Comparison of ENCODE assay signal across 19 cellular contexts in genomic region chr7:117698018-117698417, GRCh38.
DNase-seq lines count a peak whose midpoint lies in the region; ATAC-seq and TF ChIP-seq lines count a peak whose summit lies in the region.
"Had no signal": no experiment of that assay in that cellular context is flagged by ENCODE, and none has a peak within 500 bp of the region (broad histone marks: within the 10 kb centered on the region; RNA-seq: fewer than 3 reads in every experiment).

No MANE protein-coding gene starts in this region.

- H3K4me3 ChIP-seq in NB4 (ENCODE audit: low read depth, low read length) (no peak overlapping the region), lung (no peak overlapping the region), WERI-Rb-1 (ENCODE audit: low read depth, low read length) (no peak overlapping the region)
- H3K4me3 ChIP-seq: GM23248 had no signal

- H3K4me1 ChIP-seq in lung (ENCODE audit: control insufficient read depth in 2 of 2, insufficient read depth in 2 of 2, low read length in 2 of 2): no peaks in the 10 kb centered on the region
- H3K4me1 ChIP-seq: BE2C had no signal

- H3K9me3 ChIP-seq in lung (ENCODE audit: control insufficient read depth in 2 of 2, insufficient read depth in 1 of 2, low read length in 1 of 2) (no peaks in the 10 kb centered on the region), WERI-Rb-1 (ENCODE audit: severe bottlenecking) (no peaks in the 10 kb centered on the region)
- H3K9me3 ChIP-seq: BE2C had no signal

- 55 to 71% methylated on average over 2 of the region's 2 CpGs for WGBS in lung, 2 donors

- ATAC-seq in left lobe of liver (peak; percentile 95), lung (ENCODE audit: insufficient read depth, low FRiP score) (peak; percentile 11)

- DNase-seq in NB4 (ENCODE audit: low read depth): peak; percentile 15
- DNase-seq in NCI-H2029 (lab: John Stamatoyannopoulos, UW): peak; percentile 30
- DNase-seq in left lobe of liver (ENCODE audit: low spot score): peak; percentile 52
- no peak for DNase-seq in lung (ENCODE audit: low spot score)
- DNase-seq in SIG-M5 (lab: John Stamatoyannopoulos, UW): no peak
- DNase-seq in NCI-H82 treated with DMSO at 0.1 percent for 48 hours (lab: John Stamatoyannopoulos, UW; ENCODE audit: unreplicated experiment): no peak
- DNase-seq in SK-N-DZ (ENCODE audit: low spot score): no peak
- DNase-seq in WERI-Rb-1: no peak
- DNase-seq: ACHN; BE2C; C1 segment of cervical spinal cord; CD4-positive, CD25-positive, alpha-beta regulatory T cell; CD8-positive, alpha-beta memory T cell; COR-L47; DMS 273 treated with DMSO at 0.1 percent for 48 hours; DND-41; EL; GM23248; HCEC 1CT had no signal

- no peak for TF ChIP-seq POLR2A in NB4 (IDR thresholded peaks at IDR 0.05; ENCODE audit: extremely low read depth, insufficient read length)

- H3K27ac ChIP-seq in lung (ENCODE audit: low read depth in 1 of 2, low read length in 1 of 2): no peak overlapping the region
- H3K27ac ChIP-seq in WERI-Rb-1: no peak overlapping the region
- H3K27ac ChIP-seq: GM23248 had no signal

- H3K27me3 ChIP-seq in lung (ENCODE audit: control insufficient read depth, insufficient read depth) (no peaks in the 10 kb centered on the region), WERI-Rb-1 (ENCODE audit: insufficient read depth, low read depth, severe bottlenecking) (peaks cover 22% of the 10 kb centered on the region)
- H3K27me3 ChIP-seq: BE2C had no signal

- TF ChIP-seq CTCF in NB4 (IDR thresholded peaks at IDR 0.05; ENCODE audit: low read depth, low read length): no peak
- no peak for TF ChIP-seq CTCF in lung (IDR thresholded peaks at IDR 0.05; ENCODE audit: control extremely low read depth, extremely low read depth)
- no peak for TF ChIP-seq CTCF in WERI-Rb-1 (IDR thresholded peaks at IDR 0.05; ENCODE audit: low read depth, low read length)

- H3K36me3 ChIP-seq in lung (ENCODE audit: control insufficient read depth in 2 of 2, insufficient read depth in 2 of 2, low read length in 2 of 2) (no peaks in the 10 kb centered on the region), WERI-Rb-1 (no peaks in the 10 kb centered on the region)
- H3K36me3 ChIP-seq: BE2C had no signal

Comparison
In these comparisons a context has a peak if more than half of its experiments do, and no peak if none do; other contexts are left out.
1. DNase-seq: peak in NB4 (single experiment), NCI-H2029 (single experiment) and left lobe of liver (single experiment); none in lung (single experiment), SIG-M5 (single experiment), NCI-H82 treated with DMSO at 0.1 percent for 48 hours (single experiment), SK-N-DZ (single experiment) and WERI-Rb-1 (single experiment).